34 cellular contexts compared by ENCODE assay signal in genomic region chr1:10080523-10080922, GRCh38.
"Had no signal": no experiment of that assay in that cellular context is flagged by ENCODE, and none has a peak within 500 bp of the region (broad histone marks: within the 10 kb centered on the region; RNA-seq: fewer than 3 reads in every experiment).

No MANE protein-coding gene starts in this region.

- H3K4me3 ChIP-seq: MG63 had no signal

- H3K27me3 ChIP-seq: MG63 had no signal

- DNase-seq: Karpas-422, MG63, MM.1S, MV-4-11, NCI-H1048, NCI-H1092, NCI-H1092 treated with DMSO at 0.1 percent for 48 hours, NCI-H1105, NCI-H1105 treated with DMSO at 0.1 percent for 48 hours, NCI-H1417, NCI-H1417 treated with DMSO at 0.1 percent for 48 hours, NCI-H1436, NCI-H1436 treated with DMSO at 0.1 percent for 48 hours, NCI-H146, NCI-H1694, NCI-H1694 treated with DMSO at 0.1 percent for 48 hours, NCI-H187, NCI-H187 treated with DMSO at 0.1 percent for 48 hours, NCI-H1930, NCI-H2029, NCI-H2029 treated with DMSO at 0.1 percent for 48 hours, NCI-H2081, NCI-H2081 treated with DMSO at 0.1 percent for 48 hours, NCI-H2107, NCI-H2171, NCI-H2171 treated with DMSO at 0.1 percent for 48 hours, NCI-H2227 treated with DMSO at 0.1 percent for 48 hours, NCI-H226, NCI-H345, NCI-H446, NCI-H446 treated with DMSO at 0.1 percent for 48 hours, NCI-H510A, NCI-H510A treated with DMSO at 0.1 percent for 48 hours, NCI-H524 had no signal

- H3K9me3 ChIP-seq: MG63 had no signal
